In the genomic region with DNA sequence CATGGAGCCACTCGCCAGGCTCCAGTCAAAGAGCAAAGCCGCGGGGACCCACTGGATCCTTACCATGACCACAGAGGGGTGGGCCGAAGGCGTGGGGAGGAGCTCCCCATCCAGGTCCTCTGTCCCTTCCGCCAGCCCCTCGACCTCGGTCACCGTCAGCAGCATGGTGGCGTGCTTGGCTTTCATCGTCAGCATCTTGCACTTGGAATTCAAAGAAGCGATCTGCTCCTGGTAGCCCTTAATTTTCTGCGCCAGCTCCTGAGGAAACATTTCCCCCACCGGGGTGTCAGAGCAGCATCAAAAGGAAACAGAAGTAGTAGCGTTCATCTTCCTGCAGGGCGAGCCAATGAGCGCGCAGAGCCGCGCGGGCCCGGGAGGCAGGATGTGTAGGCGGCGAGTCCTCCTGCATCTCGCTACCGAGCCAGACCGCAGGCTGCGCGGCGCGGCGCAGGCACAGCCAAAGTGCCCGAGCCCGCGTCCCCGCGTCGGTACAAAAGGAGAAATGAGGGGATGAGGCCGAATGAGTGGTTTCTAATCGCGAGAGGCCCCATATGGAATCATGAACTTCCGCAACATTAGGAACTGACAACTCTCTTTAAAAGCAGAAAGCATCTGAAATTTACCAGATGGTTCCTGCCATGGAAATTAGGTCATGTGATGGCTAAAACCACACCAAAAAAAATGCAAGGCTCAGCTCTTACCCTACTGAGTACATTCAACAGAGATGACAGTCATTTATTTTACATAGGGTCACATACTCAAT, we compare ENCODE assay signal across 8 cellular contexts.
A peak's percentile ranks its signal among the peaks of the same experiment; 100 is the strongest.
DNase-seq lines count a peak whose midpoint lies in the region; ATAC-seq and TF ChIP-seq lines count a peak whose summit lies in the region.

No MANE protein-coding gene starts in this region.

- peak overlapping the region; percentile 82 for H3K27ac ChIP-seq in CD8-positive, alpha-beta T cell (ENCODE audit: low read depth, low read length)
- peak overlapping the region; percentile 62 for H3K27ac ChIP-seq in OCI-LY3 (ENCODE audit: low read length)
- H3K27ac ChIP-seq in esophagus (ENCODE audit: low read depth in 2 of 2, low read length in 1 of 2), result peak overlapping the region; percentile 89 to 90
- H3K27ac ChIP-seq in mucosa of rectum (ENCODE audit: low read depth in 2 of 2, low read length in 2 of 2), result peak overlapping the region; percentile 84 to 90

- H3K4me3 ChIP-seq in CD8-positive, alpha-beta T cell (ENCODE audit: low read depth, low read length), result peak overlapping the region; percentile 83
- peak overlapping the region; percentile 88 for H3K4me3 ChIP-seq in OCI-LY3 (ENCODE audit: low read length)
- peak overlapping the region; percentile 74 to 81 for H3K4me3 ChIP-seq in esophagus (ENCODE audit: low read depth in 1 of 2, low read length in 2 of 2)
- peak overlapping the region; percentile 82 to 94 for H3K4me3 ChIP-seq in mucosa of rectum (ENCODE audit: low read length in 2 of 2)

- peaks cover 40% of the 10 kb centered on the region for H3K4me1 Mint-ChIP-seq in CD8-positive, alpha-beta T cell (ENCODE audit: low read depth)

- intact Hi-C loops in CD8-positive, alpha-beta T cell (cut with DNase I, micrococcal nuclease), result loop anchor here (1.0 to 5.0 kb wide), 8 partner anchors 8 to 910 kb away; partner anchors contain the start of genes RMND1 (in 1 of the 2) and ZBTB2 (in 1 of the 2)

- WGBS in esophagus, 2 donors, result 1% methylated on average over 42 of the region's 42 CpGs

- no peaks in the 10 kb centered on the region for H3K36me3 ChIP-seq in CD8-positive, alpha-beta T cell (ENCODE audit: insufficient read depth, low read length)
- H3K36me3 ChIP-seq in OCI-LY3 (replicated peaks; ENCODE audit: low read depth, low read length), result no peaks in the 10 kb centered on the region
- H3K36me3 ChIP-seq in esophagus (ENCODE audit: control insufficient read depth in 2 of 2, insufficient read depth in 2 of 2, low read length in 1 of 2), result no peaks in the 10 kb centered on the region
- H3K36me3 ChIP-seq in mucosa of rectum (ENCODE audit: control insufficient read depth in 2 of 2, insufficient read depth in 2 of 2, low read length in 2 of 2), result no peaks in the 10 kb centered on the region

- CTCF ChIA-PET in CD8-positive, alpha-beta T cell (lab: Charles Lee), result interaction anchor here (0.6 to 3.4 kb wide), 15 partner anchors 8 to 134 kb away, joined by 3 to 53 read pairs (median 5); no protein-coding TSS in a partner anchor

- H3K27me3 Mint-ChIP-seq in CD8-positive, alpha-beta T cell (ENCODE audit: low read depth), result no peaks in the 10 kb centered on the region

- peak overlapping the region; percentile 100 for H3K27ac Mint-ChIP-seq in CD8-positive, alpha-beta T cell

- peak overlapping the region; percentile 60 for H3K9ac ChIP-seq in OCI-LY3 (ENCODE audit: low read length)
- peak overlapping the region; percentile 74 to 81 for H3K9ac ChIP-seq in mucosa of rectum (ENCODE audit: low read depth in 1 of 2, low read length in 2 of 2)

- no peaks in the 10 kb centered on the region for H3K9me3 ChIP-seq in CD8-positive, alpha-beta T cell (ENCODE audit: low read length)
- no peaks in the 10 kb centered on the region for H3K9me3 ChIP-seq in OCI-LY3 (ENCODE audit: insufficient read depth, low read length)
- no peaks in the 10 kb centered on the region for H3K9me3 ChIP-seq in esophagus (ENCODE audit: control insufficient read depth in 2 of 2, insufficient read depth in 1 of 2, low read depth in 1 of 2, low read length in 1 of 2)
- H3K9me3 ChIP-seq in mucosa of rectum (ENCODE audit: control insufficient read depth in 2 of 2, low read length in 2 of 2), result no peaks in the 10 kb centered on the region

- peak overlapping the region; percentile 100 for H3K4me3 Mint-ChIP-seq in CD8-positive, alpha-beta T cell

- peak overlapping the region; percentile 92 for H2AFZ ChIP-seq in OCI-LY3 (ENCODE audit: low read depth, low read length)

- H3K4me2 ChIP-seq in OCI-LY3 (ENCODE audit: low read length), result peak overlapping the region; percentile 66

- no peaks in the 10 kb centered on the region for H3K9me3 Mint-ChIP-seq in CD8-positive, alpha-beta T cell

- POLR2A ChIA-PET in CD8-positive, alpha-beta T cell (lab: Charles Lee), result interaction anchor here (0.5 to 2.4 kb wide), 12 partner anchors 9 to 912 kb away, joined by 3 to 22 read pairs (median 4); no protein-coding TSS in a partner anchor

- TF ChIP-seq CTCF in CD8-positive, alpha-beta T cell (IDR thresholded peaks at IDR 0.05), result peak; percentile 77
- TF ChIP-seq CTCF in OCI-LY3 (IDR thresholded peaks at IDR 0.05; ENCODE audit: low read depth, low read length), result peak; percentile 31; the same call in 1 of the 2 replicates

- H3K4me1 ChIP-seq in CD8-positive, alpha-beta T cell (ENCODE audit: insufficient read depth, low read length), result peaks cover 21% of the 10 kb centered on the region
- H3K4me1 ChIP-seq in OCI-LY3 (ENCODE audit: low read length), result peaks cover 34% of the 10 kb centered on the region
- peaks cover 0 to 5% of the 10 kb centered on the region in 2 donors for H3K4me1 ChIP-seq in esophagus (ENCODE audit: control insufficient read depth in 2 of 2, insufficient read depth in 2 of 2, low read length in 1 of 2)
- H3K4me1 ChIP-seq in mucosa of rectum (ENCODE audit: control insufficient read depth in 2 of 2, insufficient read depth in 2 of 2, low read length in 2 of 2), result peaks cover 3 to 6% of the 10 kb centered on the region in 2 donors

- H3K27me3 ChIP-seq in CD8-positive, alpha-beta T cell (ENCODE audit: insufficient read depth, low read length), result no peaks in the 10 kb centered on the region
- H3K27me3 ChIP-seq in OCI-LY3 (ENCODE audit: low read depth, low read length), result no peaks in the 10 kb centered on the region
- H3K27me3 ChIP-seq in esophagus (ENCODE audit: control insufficient read depth in 1 of 2, insufficient read depth in 2 of 2, low read length in 2 of 2), result no peaks in the 10 kb centered on the region
- no peaks in the 10 kb centered on the region for H3K27me3 ChIP-seq in mucosa of rectum (ENCODE audit: control insufficient read depth in 2 of 2, insufficient read depth in 2 of 2, low read length in 2 of 2)

- H4K20me1 ChIP-seq in OCI-LY3 (ENCODE audit: insufficient read depth, low read length), result no peaks in the 10 kb centered on the region

- H3K79me2 ChIP-seq in OCI-LY3 (ENCODE audit: low read length), result no peaks in the 10 kb centered on the region

- H3K36me3 Mint-ChIP-seq in CD8-positive, alpha-beta T cell, result peaks cover 16% of the 10 kb centered on the region

- ATAC-seq in CD8-positive, alpha-beta T cell, result peak; percentile 97
- peak; percentile 91 for ATAC-seq in GM19455 (IDR thresholded peaks at IDR 0.05; ENCODE audit: unreplicated experiment)

- peak; percentile 71 to 92 (median 83) for DNase-seq in CD8-positive, alpha-beta T cell
- DNase-seq in HK-2 (ENCODE audit: unreplicated experiment) (peak; percentile 89), activated T-cell treated with anti-CD3 and anti-CD28 coated beads for 48 hours (ENCODE audit: low read depth) (peak; percentile 87)
- peak; percentile 70 to 78 for DNase-seq in stimulated activated CD8-positive, alpha-beta memory T cell treated with anti-CD3 and anti-CD28 coated beads, Interleukin-4, amount 100 ng/mL, for 4 hours (ENCODE audit: low read depth in 2 of 2, low spot score in 1 of 2)

Comparison
In these comparisons a context has a peak if more than half of its experiments do, and no peak if none do; other contexts are left out.
1. Peak in every context shown above with its lines: DNase-seq, ATAC-seq, H3K4me3 ChIP-seq and H3K27ac ChIP-seq.